ENCODE assay signal across 21 cellular contexts in genomic region chr1:40439247-40439646, GRCh38.
"Had no signal": no experiment of that assay in that cellular context is flagged by ENCODE, and none has a peak within 500 bp of the region (broad histone marks: within the 10 kb centered on the region; RNA-seq: fewer than 3 reads in every experiment).

No MANE protein-coding gene starts in this region.

- H3K27me3 ChIP-seq: breast epithelium, heart right ventricle, sigmoid colon, stomach, vagina had no signal

- H3K4me3 Mint-ChIP-seq: activated CD4-positive, alpha-beta memory T cell treated with anti-CD3 and anti-CD28 coated beads, Interleukin-2, amount 10 ng/mL, durations not matched to agents 7 days and 5 days; activated CD4-positive, alpha-beta T cell treated with anti-CD3 and anti-CD28 coated beads, Interleukin-2, amount 10 ng/mL, durations not matched to agents 24 days and 14 days; activated naive CD4-positive, alpha-beta T cell treated with anti-CD3 and anti-CD28 coated beads for 36 hours; activated naive CD8-positive, alpha-beta T cell treated with anti-CD3 and anti-CD28 coated beads, Interleukin-2, amount 10 ng/mL, durations not matched to agents 7 days and 5 days; activated T-cell treated with anti-CD3 and anti-CD28 coated beads, Interleukin-2, amount 50 U/mL, for 72 hours; naive thymus-derived CD4-positive, alpha-beta T cell; neural crest cell; stimulated activated memory B cell treated with anti-CD40 and anti-IgM and Interleukin-4, amounts not matched to agents 10 μg/mL and 1 μg/mL and 100 μg/mL, for 72 hours had no signal

- H3K27ac ChIP-seq: breast epithelium, coronary artery, heart right ventricle, sigmoid colon, stomach, vagina, VCaP had no signal

- H3K9me3 Mint-ChIP-seq: activated naive CD4-positive, alpha-beta T cell treated with anti-CD3 and anti-CD28 coated beads for 36 hours; activated T-cell treated with anti-CD3 and anti-CD28 coated beads, Interleukin-2, amount 50 U/mL, for 72 hours; neural crest cell; stimulated activated memory B cell treated with anti-CD40 and anti-IgM and Interleukin-4, amounts not matched to agents 10 μg/mL and 1 μg/mL and 100 μg/mL, for 72 hours had no signal

- H3K27me3 Mint-ChIP-seq: activated CD4-positive, alpha-beta memory T cell treated with anti-CD3 and anti-CD28 coated beads, Interleukin-2, amount 10 ng/mL, durations not matched to agents 7 days and 5 days; activated CD4-positive, alpha-beta T cell treated with anti-CD3 and anti-CD28 coated beads, Interleukin-2, amount 10 ng/mL, durations not matched to agents 24 days and 14 days; activated naive CD8-positive, alpha-beta T cell treated with anti-CD3 and anti-CD28 coated beads, Interleukin-2, amount 10 ng/mL, durations not matched to agents 7 days and 5 days; naive thymus-derived CD4-positive, alpha-beta T cell; stimulated activated memory B cell treated with anti-CD40 and anti-IgM and Interleukin-4, amounts not matched to agents 10 μg/mL and 1 μg/mL and 100 μg/mL, for 72 hours had no signal

- H3K27ac Mint-ChIP-seq: activated CD4-positive, alpha-beta memory T cell treated with anti-CD3 and anti-CD28 coated beads, Interleukin-2, amount 10 ng/mL, durations not matched to agents 7 days and 5 days; activated CD4-positive, alpha-beta T cell treated with anti-CD3 and anti-CD28 coated beads, Interleukin-2, amount 10 ng/mL, durations not matched to agents 24 days and 14 days; activated naive CD4-positive, alpha-beta T cell treated with anti-CD3 and anti-CD28 coated beads for 36 hours; activated naive CD8-positive, alpha-beta T cell treated with anti-CD3 and anti-CD28 coated beads, Interleukin-2, amount 10 ng/mL, durations not matched to agents 7 days and 5 days; activated T-cell treated with anti-CD3 and anti-CD28 coated beads, Interleukin-2, amount 50 U/mL, for 72 hours; naive thymus-derived CD4-positive, alpha-beta T cell; stimulated activated memory B cell treated with anti-CD40 and anti-IgM and Interleukin-4, amounts not matched to agents 10 μg/mL and 1 μg/mL and 100 μg/mL, for 72 hours had no signal

- ATAC-seq: naive thymus-derived CD4-positive, alpha-beta T cell; stimulated activated memory B cell treated with anti-CD40 and anti-IgM and Interleukin-4, amounts not matched to agents 10 μg/mL and 1 μg/mL and 100 μg/mL, for 72 hours had no signal

- H3K4me1 Mint-ChIP-seq: activated CD4-positive, alpha-beta memory T cell treated with anti-CD3 and anti-CD28 coated beads, Interleukin-2, amount 10 ng/mL, durations not matched to agents 7 days and 5 days; neural crest cell had no signal

- DNase-seq: activated CD4-positive, alpha-beta memory T cell treated with anti-CD3 and anti-CD28 coated beads, Interleukin-2, amount 10 ng/mL, durations not matched to agents 7 days and 5 days; activated CD4-positive, alpha-beta T cell treated with anti-CD3 and anti-CD28 coated beads, Interleukin-2, amount 10 ng/mL, durations not matched to agents 24 days and 14 days; activated effector memory CD4-positive, alpha-beta T cell treated with Interleukin-2 at 50 U/mL for 16 hours; activated naive CD4-positive, alpha-beta T cell treated with anti-CD3 and anti-CD28 coated beads for 36 hours; activated naive CD8-positive, alpha-beta T cell treated with anti-CD3 and anti-CD28 coated beads, Interleukin-2, amount 10 ng/mL, durations not matched to agents 7 days and 5 days; activated T-cell treated with anti-CD3 and anti-CD28 coated beads, Interleukin-2, amount 50 U/mL, for 72 hours; amniotic stem cell; heart right ventricle; naive thymus-derived CD4-positive, alpha-beta T cell; occipital lobe; retina; sigmoid colon; stimulated activated CD4-positive, alpha-beta T cell treated with anti-CD3 and anti-CD28 coated beads, Interleukin-15, amount 100 ng/mL, for 24 hours; stomach; trophoblast cell had no signal

- H3K9me3 ChIP-seq: breast epithelium, heart right ventricle, sigmoid colon, stomach, vagina had no signal
